In genomic region chr4:98997176-98997575, GRCh38 we compare ENCODE assay signal across 10 cellular contexts. TPM values are rescaled to one million over a fixed set of nuclear protein-coding genes. Genes with fewer than 3 reads are reported as not detected.
DNase-seq lines count a peak whose midpoint lies in the region; ATAC-seq, FAIRE-seq and TF ChIP-seq lines count a peak whose summit lies in the region.
"Had no signal": no experiment of that assay in that cellular context is flagged by ENCODE, and none has a peak within 500 bp of the region (broad histone marks: within the 10 kb centered on the region; RNA-seq: fewer than 3 reads in every experiment).

No MANE protein-coding gene starts in this region.

- no peaks in the 10 kb centered on the region for H3K27me3 Mint-ChIP-seq in activated CD8-positive, alpha-beta memory T cell treated with anti-CD3 and anti-CD28 coated beads, Interleukin-2, amount 10 ng/mL, durations not matched to agents 7 days and 5 days

- H3K9me3 Mint-ChIP-seq in activated CD8-positive, alpha-beta memory T cell treated with anti-CD3 and anti-CD28 coated beads, Interleukin-2, amount 10 ng/mL, durations not matched to agents 7 days and 5 days (ENCODE audit: low read depth): no peaks in the 10 kb centered on the region

- FAIRE-seq in bronchial epithelial cell (lab: Jason Lieb, UNC): no peak

- H3K27ac ChIP-seq in OCI-LY1 (ENCODE audit: low read depth, low read length, poor library complexity, severe bottlenecking) (no peak overlapping the region), osteoblast (ENCODE audit: low read depth, low read length) (no peak overlapping the region)
- H3K27ac ChIP-seq: neutrophil had no signal

- peaks cover 63% of the 10 kb centered on the region for H3K79me2 ChIP-seq in OCI-LY1 (ENCODE audit: insufficient read depth, low read length)
- peaks cover 61% of the 10 kb centered on the region for H3K79me2 ChIP-seq in osteoblast (ENCODE audit: insufficient read depth, low read length)

- no peak overlapping the region for H3K27ac Mint-ChIP-seq in activated CD8-positive, alpha-beta memory T cell treated with anti-CD3 and anti-CD28 coated beads, Interleukin-2, amount 10 ng/mL, durations not matched to agents 7 days and 5 days

- H2AFZ ChIP-seq in OCI-LY1 (ENCODE audit: low read length) (no peak overlapping the region), osteoblast (ENCODE audit: low read length) (no peak overlapping the region)

- no peaks in the 10 kb centered on the region for H3K9me3 ChIP-seq in OCI-LY1 (ENCODE audit: low read length)
- no peaks in the 10 kb centered on the region for H3K9me3 ChIP-seq in osteoblast (ENCODE audit: low read depth, low read length)
- H3K9me3 ChIP-seq: neutrophil had no signal

- H3K4me3 Mint-ChIP-seq in activated CD8-positive, alpha-beta memory T cell treated with anti-CD3 and anti-CD28 coated beads, Interleukin-2, amount 10 ng/mL, durations not matched to agents 7 days and 5 days: peak overlapping the region; percentile 39

- H3K9me2 ChIP-seq in OCI-LY1 (ENCODE audit: low read depth, low read length): no peaks in the 10 kb centered on the region

- TF ChIP-seq CTCF in OCI-LY1 (IDR thresholded peaks at IDR 0.05; ENCODE audit: low read length): no peak
- no peak for TF ChIP-seq CTCF in bronchial epithelial cell (IDR thresholded peaks at IDR 0.05; ENCODE audit: insufficient read depth, low read length, severe bottlenecking)
- TF ChIP-seq CTCF in osteoblast (IDR thresholded peaks at IDR 0.05; ENCODE audit: extremely low read depth, low read depth, low read length): no peak

- H3K36me3 Mint-ChIP-seq in activated CD8-positive, alpha-beta memory T cell treated with anti-CD3 and anti-CD28 coated beads, Interleukin-2, amount 10 ng/mL, durations not matched to agents 7 days and 5 days: peaks cover 20% of the 10 kb centered on the region

- DNase-seq in activated CD8-positive, alpha-beta memory T cell treated with anti-CD3 and anti-CD28 coated beads, Interleukin-2, amount 10 ng/mL, durations not matched to agents 7 days and 5 days: no peak
- DNase-seq in activated CD8-positive, alpha-beta memory T cell treated with anti-CD3 and anti-CD28 coated beads, Interleukin-2, amount 50 U/mL, for 4 hours: no peak
- DNase-seq in bronchial epithelial cell (ENCODE audit: low read depth): peak; percentile 64
- no peak for DNase-seq in osteoblast (ENCODE audit: insufficient read length, low spot score, missing footprints)
- DNase-seq: activated CD4-positive, alpha-beta T cell treated with anti-CD3 and anti-CD28 coated beads for 48 hours had no signal

- no peaks in the 10 kb centered on the region for H3K27me3 ChIP-seq in OCI-LY1 (ENCODE audit: insufficient read depth, low read length)
- no peaks in the 10 kb centered on the region for H3K27me3 ChIP-seq in bronchial epithelial cell (ENCODE audit: control insufficient read depth, insufficient read depth, low read length)
- no peaks in the 10 kb centered on the region for H3K27me3 ChIP-seq in osteoblast (ENCODE audit: insufficient read depth, low read length)
- H3K27me3 ChIP-seq: neutrophil had no signal

- no peaks in the 10 kb centered on the region for H3F3A ChIP-seq in OCI-LY1 (ENCODE audit: insufficient read depth, low read length)

- H3K9ac ChIP-seq in OCI-LY1 (ENCODE audit: low read length): no peak overlapping the region

- H3K4me3 ChIP-seq in OCI-LY1 (ENCODE audit: low read depth, low read length, poor library complexity, severe bottlenecking) (peak overlapping the region; percentile 80), bronchial epithelial cell (ENCODE audit: low read depth, low read length) (no peak overlapping the region), osteoblast (ENCODE audit: insufficient read depth, low read length) (no peak overlapping the region)

- peaks cover 19% of the 10 kb centered on the region for H3K4me1 ChIP-seq in OCI-LY1 (ENCODE audit: insufficient read depth, low read length, severe bottlenecking)
- H3K4me1 ChIP-seq in osteoblast (ENCODE audit: insufficient read depth, low read length): peaks cover 8% of the 10 kb centered on the region

- peaks cover 26% of the 10 kb centered on the region for H3K4me1 Mint-ChIP-seq in activated CD8-positive, alpha-beta memory T cell treated with anti-CD3 and anti-CD28 coated beads, Interleukin-2, amount 10 ng/mL, durations not matched to agents 7 days and 5 days

- no peak for ATAC-seq in activated CD8-positive, alpha-beta memory T cell treated with anti-CD3 and anti-CD28 coated beads, Interleukin-2, amount 10 ng/mL, durations not matched to agents 7 days and 5 days
- ATAC-seq in GM19023 (IDR thresholded peaks at IDR 0.05; ENCODE audit: unreplicated experiment): no peak
- ATAC-seq in GM18870 (IDR thresholded peaks at IDR 0.05; ENCODE audit: unreplicated experiment): no peak
- ATAC-seq in GM18861 (IDR thresholded peaks at IDR 0.05; ENCODE audit: unreplicated experiment): no peak

- no peaks in the 10 kb centered on the region for H4K20me1 ChIP-seq in OCI-LY1 (ENCODE audit: insufficient read depth, low read length)
- peaks cover 12% of the 10 kb centered on the region for H4K20me1 ChIP-seq in osteoblast (ENCODE audit: insufficient read depth, low read length)

- H3K4me2 ChIP-seq in OCI-LY1 (ENCODE audit: low read length): peak overlapping the region; percentile 71
- peak overlapping the region; percentile 93 for H3K4me2 ChIP-seq in osteoblast (ENCODE audit: insufficient read depth, low read length)

- CTCF ChIA-PET in activated CD8-positive, alpha-beta memory T cell treated with anti-CD3 and anti-CD28 coated beads, Interleukin-2, amount 10 ng/mL, durations not matched to agents 7 days and 5 days (lab: Charles Lee): interaction anchor here (3.3 to 9.8 kb wide), 2 partner anchors 58 to 90 kb away, joined by 30 to 151 read pairs; partner anchors contain the start of gene ADH5

- H3K36me3 ChIP-seq in OCI-LY1 (ENCODE audit: insufficient read depth, low read length): peaks cover 17% of the 10 kb centered on the region
- no peaks in the 10 kb centered on the region for H3K36me3 ChIP-seq in bronchial epithelial cell (ENCODE audit: control insufficient read depth, insufficient read depth, low read length)
- no peaks in the 10 kb centered on the region for H3K36me3 ChIP-seq in osteoblast (ENCODE audit: insufficient read depth, low read length)
- H3K36me3 ChIP-seq: neutrophil had no signal

RNA-seq across cellular contexts. Expression of gene METAP1, which starts 1.7 kb away (rescaled TPM):
- total RNA-seq in activated CD8-positive, alpha-beta memory T cell treated with anti-CD3 and anti-CD28 coated beads, Interleukin-2, amount 10 ng/mL, durations not matched to agents 7 days and 5 days: 10 to 100 TPM; 43.7 to 48.4 TPM
- total RNA-seq in bronchial epithelial cell: 33.0 and 41.9 TPM in 2 replicates
- total RNA-seq in osteoblast: 48.6 and 52.8 TPM in 2 replicates
